In genomic region chr19:49870309-49870901, GRCh38 we compare ENCODE assay signal across 8 cellular contexts. TPM values are rescaled to one million over a fixed set of nuclear protein-coding genes. Genes with fewer than 3 reads are reported as not detected.
A peak's percentile ranks its signal among the peaks of the same experiment; 100 is the strongest.
DNase-seq lines count a peak whose midpoint lies in the region; ATAC-seq and TF ChIP-seq lines count a peak whose summit lies in the region.

No MANE protein-coding gene starts in this region.

- H3K27ac ChIP-seq in SJCRH30 (no peak overlapping the region; the same call in 1 of the 2 replicates), sigmoid colon (peak overlapping the region; percentile 91 to 96 (median 92))

- no peak for ATAC-seq in GM18861 (IDR thresholded peaks at IDR 0.05; ENCODE audit: unreplicated experiment)

- WGBS in sigmoid colon, 2 donors, result 73 to 83% methylated on average over 15 of the region's 15 CpGs

- H3K4me1 ChIP-seq in SJCRH30 (peaks cover 7% of the 10 kb centered on the region; the same call in 1 of the 2 replicates), sigmoid colon (peaks cover 0 to 54% (median 52%) of the 10 kb centered on the region in 4 donors)

- DNase-seq in SJCRH30, result no peak
- DNase-seq in foreskin fibroblast, result peak in 1 of 2 donors; percentile 39
- DNase-seq in sigmoid colon, result peak; percentile 70
- no peak for DNase-seq in stimulated activated naive CD4-positive, alpha-beta T cell (lab: John Stamatoyannopoulos, UW)
- DNase-seq in COR-L47 (lab: John Stamatoyannopoulos, UW), result no peak
- DNase-seq in ecto neural progenitor cell (ENCODE audit: low spot score), result no peak

- intact Hi-C loops in sigmoid colon (cut with DNase I), result no loop called here

- TF ChIP-seq CTCF in foreskin fibroblast (IDR thresholded peaks at IDR 0.05; ENCODE audit: low read depth, low read length), result no peak
- TF ChIP-seq CTCF in sigmoid colon (IDR thresholded peaks at IDR 0.05), result no peak

- H3K9me3 ChIP-seq in SJCRH30 (replicated peaks), result no peaks in the 10 kb centered on the region
- H3K9me3 ChIP-seq in sigmoid colon, result no peaks in the 10 kb centered on the region

- no peak for TF ChIP-seq EP300 in sigmoid colon (IDR thresholded peaks at IDR 0.05)

- H3K4me3 ChIP-seq in GM08714 (ENCODE audit: low read length) (peak overlapping the region; percentile 44; the same call in 1 of the 2 replicates), SJCRH30 (peak overlapping the region; percentile 57), foreskin fibroblast (ENCODE audit: low read depth in 1 of 2, low read length in 2 of 2) (peak overlapping the region; percentile 47 to 59), sigmoid colon (peak overlapping the region in 3 of 4 donors; percentile 55 to 64 (median 56))

- TF ChIP-seq POLR2A in sigmoid colon (IDR thresholded peaks at IDR 0.05), result no peak

- H3K27me3 ChIP-seq in SJCRH30 (no peaks in the 10 kb centered on the region), sigmoid colon (no peaks in the 10 kb centered on the region)

- H3K36me3 ChIP-seq in SJCRH30, result no peaks in the 10 kb centered on the region
- H3K36me3 ChIP-seq in sigmoid colon, result peaks cover 0 to 24% (median 5%) of the 10 kb centered on the region in 4 donors

RNA-seq across cellular contexts. Expression of gene PNKP, which starts 3.0 kb away (rescaled TPM):
- 24.2 and 40.6 TPM in 2 replicates for total RNA-seq in SJCRH30 (2014; rRNA removed; shearing (Covaris generic))
- total RNA-seq in sigmoid colon, result 10 to 100 TPM; 28.2 to 44.0 (median 33.9) TPM
- 10 to 100 TPM; 27.0 to 88.8 (median 34.0) TPM for polyA plus RNA-seq in sigmoid colon

RNA-seq across cellular contexts. Expression of gene AKT1S1, which starts 6.8 kb away (rescaled TPM):
- total RNA-seq in SJCRH30 (2014; rRNA removed; shearing (Covaris generic)), result 21.7 and 25.2 TPM in 2 replicates
- 10 to 100 TPM; 13.6 to 16.1 (median 14.6) TPM for total RNA-seq in sigmoid colon
- 10 to 100 TPM; 30.3 to 55.9 (median 33.6) TPM for polyA plus RNA-seq in sigmoid colon

RNA-seq across cellular contexts. Expression of gene TBC1D17, which starts 7.1 kb away (rescaled TPM):
- 9.1 and 9.4 TPM in 2 replicates for total RNA-seq in SJCRH30 (2014; rRNA removed; shearing (Covaris generic))
- 10 to 100 TPM; 25.0 to 41.0 (median 26.6) TPM for total RNA-seq in sigmoid colon
- polyA plus RNA-seq in sigmoid colon, result 10 to 100 TPM; 13.4 to 29.5 (median 22.8) TPM

RNA-seq across cellular contexts. Expression of gene PTOV1, which starts 19.4 kb away (rescaled TPM):
- total RNA-seq in SJCRH30 (2014; rRNA removed; shearing (Covaris generic)), result 77.1 and 91.2 TPM in 2 replicates
- 100 to 1,000 TPM in 1 of 4 donors, 10 to 100 TPM in 3; 52.2 to 105 (median 68.1) TPM for total RNA-seq in sigmoid colon
- polyA plus RNA-seq in sigmoid colon, result 10 to 100 TPM; 54.8 to 79.7 (median 62.5) TPM

RNA-seq across cellular contexts. Expression of gene IL4I1, which starts 26.3 kb away (rescaled TPM):
- not detected in 2 replicates for total RNA-seq in SJCRH30 (2014; rRNA removed; shearing (Covaris generic))
- under 1 TPM; 0.28 to 0.66 (median 0.38) TPM for total RNA-seq in sigmoid colon
- 1 to 10 TPM; 1.8 to 6.8 (median 3.5) TPM for polyA plus RNA-seq in sigmoid colon
